11 cellular contexts compared by ENCODE assay signal in genomic region chr1:200895801-200896570, GRCh38. TPM values are rescaled to one million over a fixed set of nuclear protein-coding genes. Genes with fewer than 3 reads are reported as not detected.
DNase-seq lines count a peak whose midpoint lies in the region; ATAC-seq and TF ChIP-seq lines count a peak whose summit lies in the region.
"Had no signal": no experiment of that assay in that cellular context is flagged by ENCODE, and none has a peak within 500 bp of the region (broad histone marks: within the 10 kb centered on the region; RNA-seq: fewer than 3 reads in every experiment).

No MANE protein-coding gene starts in this region.

- H3K27me3 ChIP-seq in mammary epithelial cell (ENCODE audit: insufficient read depth, low read length): no peaks in the 10 kb centered on the region
- H3K27me3 ChIP-seq in trophoblast cell (ENCODE audit: insufficient read depth, low read length): no peaks in the 10 kb centered on the region
- peaks cover 10% of the 10 kb centered on the region for H3K27me3 ChIP-seq in MG63

- H3K36me3 ChIP-seq in mammary epithelial cell (ENCODE audit: insufficient read depth, low read length): peaks cover under 1% of the 10 kb centered on the region
- H3K36me3 ChIP-seq in trophoblast cell (ENCODE audit: control insufficient read depth in 1 of 2, insufficient read depth in 2 of 2, low read length in 2 of 2): peaks cover 21 to 31% of the 10 kb centered on the region in 2 experiments
- H3K36me3 ChIP-seq in MG63: no peaks in the 10 kb centered on the region

- H3K9me3 ChIP-seq in mammary epithelial cell (replicated peaks; ENCODE audit: insufficient read depth, low read length): no peaks in the 10 kb centered on the region
- H3K9me3 ChIP-seq in trophoblast cell (ENCODE audit: insufficient read depth, low read depth, low read length): no peaks in the 10 kb centered on the region
- no peaks in the 10 kb centered on the region for H3K9me3 ChIP-seq in MG63

- WGBS in mammary epithelial cell (ENCODE audit: low coverage, missing lambda C conversion rate): 40% methylated on average over 6 of the region's 9 CpGs
- WGBS in trophoblast cell (ENCODE audit: extremely low coverage, insufficient coverage, insufficient read length): no CpG with 5 or more reads among the region's 9 CpGs

- H2BK120ac ChIP-seq in trophoblast cell (ENCODE audit: insufficient read depth, low read length, poor library complexity): peak overlapping the region; percentile 57

- peak overlapping the region; percentile 88 for H2AK5ac ChIP-seq in trophoblast cell (ENCODE audit: low read length)

- ATAC-seq in GM19043 (IDR thresholded peaks at IDR 0.05; ENCODE audit: low read depth, unreplicated experiment): peak; percentile 51
- ATAC-seq in HG03196 (IDR thresholded peaks at IDR 0.05; ENCODE audit: unreplicated experiment): peak; percentile 43
- ATAC-seq: activated CD8-positive, alpha-beta T cell treated with anti-CD3 and anti-CD28 coated beads, Interleukin-2, amount 10 ng/mL, durations not matched to agents 7 days and 5 days had no signal

- H3K9ac ChIP-seq in mammary epithelial cell (ENCODE audit: insufficient read depth, low read length) (peak overlapping the region; percentile 67), trophoblast cell (ENCODE audit: low read length) (no peak overlapping the region)

- in situ Hi-C loops in mammary epithelial cell (cut with MboI; ENCODE audit: low sequenced_read_pairs in 2 of 2): loop anchor here in 1 of 2 donors (10.0 kb wide), 1 partner anchor 149 kb away; no protein-coding TSS in a partner anchor

- H4K12ac ChIP-seq in trophoblast cell (ENCODE audit: low read depth, low read length): no peak overlapping the region

- H3K79me1 ChIP-seq in trophoblast cell (ENCODE audit: low read length): peaks cover 51% of the 10 kb centered on the region

- no TSS peak for BruUV-seq in mammary epithelial cell (replicated peaks; lab: Mats Ljungman, UMichigan)

- peak overlapping the region; percentile 87 for H2BK12ac ChIP-seq in trophoblast cell (ENCODE audit: low read length)

- H3K79me2 ChIP-seq in mammary epithelial cell (ENCODE audit: insufficient read depth, low read length): peaks cover 32% of the 10 kb centered on the region
- peaks cover 36% of the 10 kb centered on the region for H3K79me2 ChIP-seq in trophoblast cell (ENCODE audit: control insufficient read depth, insufficient read depth, low read length, poor library complexity)

- H3K4ac ChIP-seq in trophoblast cell (ENCODE audit: low read depth, low read length): peak overlapping the region; percentile 68

- dilution Hi-C loops in mammary epithelial cell (cut with HindIII; ENCODE audit: low sequenced_read_pairs): no loop called here

- peak overlapping the region; percentile 48 to 76 (median 71) for H3K4me3 ChIP-seq in mammary epithelial cell (replicated peaks in 1 of 3; ENCODE audit: insufficient read depth in 1 of 3, low read depth in 2 of 3, low read length in 3 of 3)
- no peak overlapping the region for H3K4me3 ChIP-seq in trophoblast cell (ENCODE audit: low read depth, low read length)
- no peak overlapping the region for H3K4me3 ChIP-seq in MG63

- peak overlapping the region; percentile 77 for H4K8ac ChIP-seq in trophoblast cell (ENCODE audit: low read depth, low read length)

- peak overlapping the region; percentile 71 for H3K14ac ChIP-seq in trophoblast cell (ENCODE audit: low read length)

- H3K18ac ChIP-seq in trophoblast cell (ENCODE audit: low read length): peak overlapping the region; percentile 81

- peak overlapping the region; percentile 91 for H3K4me2 ChIP-seq in mammary epithelial cell (ENCODE audit: insufficient read depth, low read depth, low read length)
- H3K4me2 ChIP-seq in trophoblast cell (ENCODE audit: low read length): peak overlapping the region; percentile 52

- peak overlapping the region; percentile 23 for H2AFZ ChIP-seq in mammary epithelial cell (ENCODE audit: low read depth, low read length)
- H2AFZ ChIP-seq in trophoblast cell (ENCODE audit: insufficient read depth, low read length, poor library complexity): peak overlapping the region; percentile 25

- DNase-seq in mammary epithelial cell (no peak), trophoblast cell (peak; percentile 32 to 39), MG63 (no peak), NCI-H69 (lab: John Stamatoyannopoulos, UW) (no peak), hippocampal formation (lab: John Stamatoyannopoulos, UW) (no peak)
- no peak for DNase-seq in stimulated activated CD4-positive, alpha-beta T cell treated with anti-CD3 and anti-CD28 coated beads, Interleukin-15, amount 100 ng/mL, for 24 hours
- DNase-seq: activated CD8-positive, alpha-beta T cell treated with anti-CD3 and anti-CD28 coated beads, Interleukin-2, amount 10 ng/mL, durations not matched to agents 7 days and 5 days; NCI-H526; stimulated activated CD4-positive, alpha-beta T cell treated with anti-CD3 and anti-CD28 coated beads, Interleukin-4, amount 100 ng/mL, for 4 hours had no signal

- intact Hi-C loops in mammary epithelial cell (cut with micrococcal nuclease): loop anchor here (1.0 to 2.0 kb wide), 3 partner anchors 9 to 219 kb away; no protein-coding TSS in a partner anchor

- H4K91ac ChIP-seq in trophoblast cell (ENCODE audit: low read depth, low read length): peak overlapping the region; percentile 79

- CTCF ChIA-PET in mammary epithelial cell (lab: Charles Lee; ENCODE audit: low non-redundant PET): interaction anchor here (0.6 to 1.0 kb wide), 2 partner anchors 271 to 337 kb away, joined by 5 to 16 read pairs; no protein-coding TSS in a partner anchor

- H4K20me1 ChIP-seq in mammary epithelial cell (ENCODE audit: insufficient read depth, low read length): no peaks in the 10 kb centered on the region

- peaks cover 46% of the 10 kb centered on the region for H3K4me1 ChIP-seq in mammary epithelial cell (ENCODE audit: insufficient read depth, low read length)
- H3K4me1 ChIP-seq in trophoblast cell (ENCODE audit: control insufficient read depth in 1 of 2, insufficient read depth in 2 of 2, low read length in 2 of 2): peaks cover 59 to 69% of the 10 kb centered on the region in 2 experiments

- peak overlapping the region; percentile 63 for H2BK5ac ChIP-seq in trophoblast cell (ENCODE audit: low read depth, low read length, poor library complexity)

- TF ChIP-seq CTCF in mammary epithelial cell (conservative IDR thresholded peaks at IDR 0.05 in 1 of 2, IDR thresholded peaks at IDR 0.05 in 1 of 2; ENCODE audit: extremely low read depth in 1 of 2, insufficient read depth in 1 of 2, low read depth in 1 of 2, low read length in 2 of 2): no peak

- H3K27ac ChIP-seq in mammary epithelial cell (ENCODE audit: insufficient read depth, low read depth, low read length) (peak overlapping the region; percentile 59), trophoblast cell (ENCODE audit: low read depth, low read length) (peak overlapping the region; percentile 82)

- H3K23ac ChIP-seq in trophoblast cell (ENCODE audit: low read length): no peak overlapping the region

RNA-seq across cellular contexts. Expression of gene INAVA, which starts 1.3 kb away (rescaled TPM):
- 10 to 100 TPM; 26.5 to 27.2 TPM for total RNA-seq in mammary epithelial cell
- 11.4 TPM for polyA plus RNA-seq in mammary epithelial cell
- polyA minus RNA-seq in mammary epithelial cell: 17.4 TPM
- polyA plus RNA-seq in trophoblast cell (2013): 28.5 and 30.7 TPM in 2 replicates
- not detected in 2 replicates for total RNA-seq in MG63 (2014; rRNA removed; shearing (Covaris generic); ENCODE audit: low replicate concordance)

RNA-seq across cellular contexts. Expression of gene GPR25, which starts 23.2 kb away (rescaled TPM):
- not detected for total RNA-seq in mammary epithelial cell
- polyA plus RNA-seq in mammary epithelial cell: not detected
- polyA minus RNA-seq in mammary epithelial cell: not detected
- polyA plus RNA-seq in trophoblast cell (2013): 0.08 and 0.10 TPM in 2 replicates
- total RNA-seq in MG63 (2014; rRNA removed; shearing (Covaris generic); ENCODE audit: low replicate concordance): not detected in 2 replicates

Comparison
In these comparisons a context has a peak if more than half of its experiments do, and no peak if none do; other contexts are left out.
1. DNase-seq: peak in trophoblast cell (2 of 2); none in mammary epithelial cell (single experiment), MG63 (single experiment), stimulated activated CD4-positive, alpha-beta T cell treated with anti-CD3 and anti-CD28 coated beads, Interleukin-15, amount 100 ng/mL, for 24 hours (single experiment), NCI-H69 (single experiment) and hippocampal formation (0 of 2).
2. H3K4me3 ChIP-seq: peak in mammary epithelial cell (3 of 3); none in trophoblast cell (single experiment) and MG63 (single experiment).
3. RNA of gene INAVA, which starts 1.3 kb away (total RNA-seq): 26.5 to 27.2 TPM in mammary epithelial cell; not detected in MG63; every median in the first group is over 10 times any median in the second.